In the genomic region with DNA sequence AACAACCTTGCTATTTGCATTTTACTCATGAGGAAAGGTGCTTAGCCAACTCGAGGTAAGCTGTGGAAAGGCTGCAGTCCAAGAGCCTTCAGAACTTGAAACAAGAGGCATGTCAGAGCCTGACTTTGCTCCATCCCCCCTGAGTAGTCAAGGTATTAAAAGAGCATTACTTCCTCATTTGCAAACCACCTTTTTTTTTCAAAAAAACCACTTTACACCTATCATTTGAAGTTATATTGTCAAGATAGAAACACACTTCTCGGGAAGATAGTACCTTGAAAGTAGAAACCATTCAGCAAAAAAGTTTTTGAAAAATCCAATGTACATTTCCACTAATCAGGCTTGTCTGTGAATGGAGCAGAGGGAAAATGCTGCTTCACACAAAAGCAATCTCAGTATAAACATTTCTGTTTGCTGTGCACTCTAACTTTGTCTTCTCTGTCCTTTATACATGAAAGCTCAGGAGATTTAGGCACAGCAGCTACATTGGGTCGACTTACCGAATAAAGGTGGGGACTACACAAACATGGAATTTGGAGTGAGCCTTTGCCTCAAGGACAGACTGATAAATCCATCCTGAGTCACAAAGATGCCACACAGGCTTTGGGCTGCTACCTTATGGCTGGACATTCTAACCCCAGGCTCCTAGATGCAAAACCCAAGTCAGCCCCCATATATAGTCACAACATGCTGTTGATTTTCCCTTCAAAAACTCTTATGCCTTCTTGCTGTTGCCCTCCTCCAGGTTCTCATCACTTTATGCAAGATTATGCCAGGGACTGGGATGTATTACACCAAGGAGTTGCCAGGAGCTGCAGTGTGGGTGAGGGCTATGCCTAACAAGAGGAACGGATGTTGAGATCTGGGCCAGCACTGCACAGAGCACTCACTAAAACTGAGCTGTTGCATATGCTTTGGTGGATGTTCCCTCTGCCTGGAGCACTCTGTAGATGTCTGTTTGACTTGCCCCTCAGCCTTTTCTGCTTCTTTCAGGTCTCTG, we compare ENCODE assay signal across 8 cellular contexts. TPM values are rescaled to one million over a fixed set of nuclear protein-coding genes. Genes with fewer than 3 reads are reported as not detected.
DNase-seq lines count a peak whose midpoint lies in the region; ATAC-seq, FAIRE-seq and TF ChIP-seq lines count a peak whose summit lies in the region.

No MANE protein-coding gene starts in this region.

- H3K9me3 ChIP-seq in astrocyte (ENCODE audit: insufficient read depth, low read depth, low read length) (no peaks in the 10 kb centered on the region), thyroid gland (no peaks in the 10 kb centered on the region)

- no peak overlapping the region for H3K4me2 ChIP-seq in astrocyte (ENCODE audit: low read length)

- intact Hi-C loops in thyroid gland (cut with DNase I) (no loop called here), Right ventricle myocardium inferior (cut with DNase I) (no loop called here)

- H3K27ac ChIP-seq in astrocyte (ENCODE audit: low read depth, low read length) (no peak overlapping the region), thyroid gland (peak overlapping the region in 2 of 3 donors; percentile 22 to 25)

- no peak for TF ChIP-seq POLR2A in thyroid gland (IDR thresholded peaks at IDR 0.05)

- no peak overlapping the region for H3K9ac ChIP-seq in astrocyte (ENCODE audit: low read length)

- H3K4me1 ChIP-seq in astrocyte (ENCODE audit: insufficient read depth, low read length) (peaks cover 18% of the 10 kb centered on the region), thyroid gland (peaks cover 28 to 53% of the 10 kb centered on the region in 2 donors)

- FAIRE-seq in astrocyte (lab: Jason Lieb, UNC), result no peak

- H3K4me1 Mint-ChIP-seq in activated T-cell treated with anti-CD3 and anti-CD28 coated beads, Interleukin-2, amount 50 U/mL, for 4 hours (ENCODE audit: low read depth), result peaks cover 95% of the 10 kb centered on the region
- H3K4me1 Mint-ChIP-seq in astrocyte (ENCODE audit: low read depth, unreplicated experiment), result peaks cover 57% of the 10 kb centered on the region

- WGBS in thyroid gland, 2 donors, result 52% methylated on average over 5 of the region's 5 CpGs

- H3K27me3 ChIP-seq in astrocyte (ENCODE audit: insufficient read depth, low read length) (no peaks in the 10 kb centered on the region), thyroid gland (no peaks in the 10 kb centered on the region)

- no peaks in the 10 kb centered on the region for H3K27me3 Mint-ChIP-seq in activated T-cell treated with anti-CD3 and anti-CD28 coated beads, Interleukin-2, amount 50 U/mL, for 4 hours (ENCODE audit: low read depth)
- no peaks in the 10 kb centered on the region for H3K27me3 Mint-ChIP-seq in astrocyte (ENCODE audit: low read depth, unreplicated experiment)

- no peak for TF ChIP-seq CTCF in astrocyte (IDR thresholded peaks at IDR 0.05; ENCODE audit: insufficient read depth, low read depth, low read length)
- no peak for TF ChIP-seq CTCF in thyroid gland (IDR thresholded peaks at IDR 0.05)

- no peaks in the 10 kb centered on the region for H3K36me3 ChIP-seq in astrocyte (ENCODE audit: insufficient read depth, low read length)
- H3K36me3 ChIP-seq in thyroid gland, result no peaks in the 10 kb centered on the region

- peak overlapping the region; percentile 12 for H3K4me3 Mint-ChIP-seq in activated T-cell treated with anti-CD3 and anti-CD28 coated beads, Interleukin-2, amount 50 U/mL, for 4 hours
- H3K4me3 Mint-ChIP-seq in astrocyte (ENCODE audit: unreplicated experiment), result no peak overlapping the region

- no peaks in the 10 kb centered on the region for H3K79me2 ChIP-seq in astrocyte (ENCODE audit: insufficient read depth, low read length)

- ATAC-seq in activated T-cell treated with anti-CD3 and anti-CD28 coated beads, Interleukin-2, amount 50 U/mL, for 4 hours, result no peak
- peak; percentile 43 for ATAC-seq in HG03097 (IDR thresholded peaks at IDR 0.05; ENCODE audit: low FRiP score, unreplicated experiment)
- no peak for ATAC-seq in Right ventricle myocardium inferior

- H3K4me3 ChIP-seq in astrocyte (ENCODE audit: insufficient read depth, low read depth, low read length) (no peak overlapping the region), thyroid gland (replicated peaks in 1 of 3) (no peak overlapping the region)

- no peaks in the 10 kb centered on the region for H3K36me3 Mint-ChIP-seq in activated T-cell treated with anti-CD3 and anti-CD28 coated beads, Interleukin-2, amount 50 U/mL, for 4 hours (ENCODE audit: insufficient read depth)
- no peaks in the 10 kb centered on the region for H3K36me3 Mint-ChIP-seq in astrocyte (ENCODE audit: low read depth, unreplicated experiment)

- peak overlapping the region; percentile 15 for H3K27ac Mint-ChIP-seq in astrocyte (ENCODE audit: unreplicated experiment)

- no peaks in the 10 kb centered on the region for H3K9me3 Mint-ChIP-seq in activated T-cell treated with anti-CD3 and anti-CD28 coated beads, Interleukin-2, amount 50 U/mL, for 4 hours
- no peaks in the 10 kb centered on the region for H3K9me3 Mint-ChIP-seq in astrocyte (ENCODE audit: unreplicated experiment)

- H2AFZ ChIP-seq in astrocyte (ENCODE audit: low read depth, low read length), result no peak overlapping the region

- H4K20me1 ChIP-seq in astrocyte (ENCODE audit: insufficient read depth, low read length), result no peaks in the 10 kb centered on the region

- DNase-seq in activated T-cell treated with anti-CD3 and anti-CD28 coated beads, Interleukin-2, amount 50 U/mL, for 4 hours, result no peak
- no peak for DNase-seq in activated T-cell treated with anti-CD3 and anti-CD28 coated beads for 4 hours
- DNase-seq in astrocyte (ENCODE audit: low read depth), result no peak
- peak in 1 of 2 donors; percentile 19 for DNase-seq in thyroid gland
- no peak for DNase-seq in NCI-H1105 treated with DMSO at 0.1 percent for 48 hours (lab: John Stamatoyannopoulos, UW)
- DNase-seq in kidney tubule cell (ENCODE audit: low spot score), result no peak
- DNase-seq in Right ventricle myocardium inferior (ENCODE audit: missing footprints), result no peak

RNA-seq across cellular contexts. Expression of a gene that starts 41.4 kb away (rescaled TPM):
- total RNA-seq in activated T-cell treated with anti-CD3 and anti-CD28 coated beads, Interleukin-2, amount 50 U/mL, for 4 hours, result 10 to 100 TPM; 57.1 to 60.0 (median 58.2) TPM
- total RNA-seq in astrocyte (68.2 and 71.9 TPM in 2 replicates), thyroid gland (10 to 100 TPM; 52.5 to 67.2 (median 64.7) TPM), Right ventricle myocardium inferior (5.6 TPM)
